1 cellular context compared by ENCODE assay signal in the genomic region with DNA sequence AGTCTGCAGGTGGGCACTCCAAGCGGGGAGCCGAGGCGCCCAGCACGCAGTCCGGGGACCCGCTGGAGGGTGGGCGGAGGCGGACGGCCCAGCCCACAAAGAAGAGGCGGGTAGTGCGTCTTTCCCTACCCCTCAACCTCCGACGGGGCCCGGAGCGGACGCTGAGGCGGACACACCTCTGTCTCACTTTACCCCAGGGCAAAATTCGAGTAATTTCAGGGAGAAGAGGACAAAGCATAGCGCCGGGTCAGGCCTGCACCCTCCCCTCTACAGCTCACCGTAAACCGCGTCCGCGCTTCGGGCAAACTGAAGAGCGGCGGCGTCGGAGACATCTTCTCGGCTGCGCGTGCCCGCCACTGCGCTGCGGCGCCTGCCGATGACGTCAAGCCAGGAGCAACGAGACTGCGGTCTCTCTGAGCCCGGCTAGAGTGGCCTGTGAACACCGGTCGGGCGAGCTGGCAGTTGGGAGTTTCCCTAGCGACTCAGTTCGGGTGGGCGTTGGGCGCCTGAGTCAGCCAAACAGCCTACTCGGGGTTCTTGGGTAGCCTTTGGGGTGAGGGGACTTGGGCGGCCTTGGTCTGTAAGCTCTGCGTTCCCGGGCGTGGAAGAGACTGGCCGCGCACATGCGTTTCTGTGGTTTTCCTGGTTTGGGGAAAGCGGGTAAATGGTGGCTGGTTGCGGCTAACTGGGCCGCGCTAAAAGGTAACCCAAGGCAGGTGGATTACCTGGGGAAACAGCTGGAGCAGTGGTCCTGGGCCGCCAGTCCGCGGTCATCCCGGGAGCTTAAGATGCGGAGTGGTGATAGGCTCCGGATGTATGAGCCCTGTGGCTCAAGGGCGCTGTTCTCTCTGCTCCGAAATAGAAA.
TF ChIP-seq lines count a peak whose summit lies in the region.

A gene with protein sequence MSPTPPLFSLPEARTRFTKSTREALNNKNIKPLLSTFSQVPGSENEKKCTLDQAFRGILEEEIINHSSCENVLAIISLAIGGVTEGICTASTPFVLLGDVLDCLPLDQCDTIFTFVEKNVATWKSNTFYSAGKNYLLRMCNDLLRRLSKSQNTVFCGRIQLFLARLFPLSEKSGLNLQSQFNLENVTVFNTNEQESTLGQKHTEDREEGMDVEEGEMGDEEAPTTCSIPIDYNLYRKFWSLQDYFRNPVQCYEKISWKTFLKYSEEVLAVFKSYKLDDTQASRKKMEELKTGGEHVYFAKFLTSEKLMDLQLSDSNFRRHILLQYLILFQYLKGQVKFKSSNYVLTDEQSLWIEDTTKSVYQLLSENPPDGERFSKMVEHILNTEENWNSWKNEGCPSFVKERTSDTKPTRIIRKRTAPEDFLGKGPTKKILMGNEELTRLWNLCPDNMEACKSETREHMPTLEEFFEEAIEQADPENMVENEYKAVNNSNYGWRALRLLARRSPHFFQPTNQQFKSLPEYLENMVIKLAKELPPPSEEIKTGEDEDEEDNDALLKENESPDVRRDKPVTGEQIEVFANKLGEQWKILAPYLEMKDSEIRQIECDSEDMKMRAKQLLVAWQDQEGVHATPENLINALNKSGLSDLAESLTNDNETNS (minus strand): TSS at position 360 of the 865 bp plus-strand sequence. CDS start 28 bp downstream, at position 332.

TF ChIP-seq in GM12878, 131 proteins besides CTCF, POLR2A, EP300 and RAD21 (continued from another document):
- TF ChIP-seq, protein P1, sequence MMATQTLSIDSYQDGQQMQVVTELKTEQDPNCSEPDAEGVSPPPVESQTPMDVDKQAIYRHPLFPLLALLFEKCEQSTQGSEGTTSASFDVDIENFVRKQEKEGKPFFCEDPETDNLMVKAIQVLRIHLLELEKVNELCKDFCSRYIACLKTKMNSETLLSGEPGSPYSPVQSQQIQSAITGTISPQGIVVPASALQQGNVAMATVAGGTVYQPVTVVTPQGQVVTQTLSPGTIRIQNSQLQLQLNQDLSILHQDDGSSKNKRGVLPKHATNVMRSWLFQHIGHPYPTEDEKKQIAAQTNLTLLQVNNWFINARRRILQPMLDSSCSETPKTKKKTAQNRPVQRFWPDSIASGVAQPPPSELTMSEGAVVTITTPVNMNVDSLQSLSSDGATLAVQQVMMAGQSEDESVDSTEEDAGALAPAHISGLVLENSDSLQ (IDR thresholded peaks at IDR 0.05): peak; percentile 49; the same call in 1 of the 2 replicates
- TF ChIP-seq, protein P2, sequence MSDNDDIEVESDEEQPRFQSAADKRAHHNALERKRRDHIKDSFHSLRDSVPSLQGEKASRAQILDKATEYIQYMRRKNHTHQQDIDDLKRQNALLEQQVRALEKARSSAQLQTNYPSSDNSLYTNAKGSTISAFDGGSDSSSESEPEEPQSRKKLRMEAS (IDR thresholded peaks at IDR 0.05; ENCODE audit: low read depth, low read length): peak; percentile 83
- TF ChIP-seq BHLHE40 (IDR thresholded peaks at IDR 0.05; ENCODE audit: borderline replicate concordance in 1 of 2, low read depth in 2 of 2, low read length in 1 of 2) (peak; percentile 80 to 94), ATF7 (IDR thresholded peaks at IDR 0.05; ENCODE audit: low read depth) (peak; percentile 93), ZSCAN29 (IDR thresholded peaks at IDR 0.05) (no peak), RBBP5 (conservative IDR thresholded peaks at IDR 0.05) (peak; percentile 60; the same call in 1 of the 2 replicates), MYC (IDR thresholded peaks at IDR 0.05; ENCODE audit: insufficient read depth, insufficient read length, insufficient replicate concordance, low read length, severe bottlenecking) (peak; percentile 88), SREBF2 (IDR thresholded peaks at IDR 0.05; ENCODE audit: low read length) (no peak), IRF4 (IDR thresholded peaks at IDR 0.05; ENCODE audit: low read depth, low read length) (no peak), CBX5 (IDR thresholded peaks at IDR 0.05; ENCODE audit: low read depth) (0 out of 2 replicates have a peak, but pooled peaks have one; percentile 46), IKZF1 (conservative IDR thresholded peaks at IDR 0.05) (peak; percentile 99), TCF12 (IDR thresholded peaks at IDR 0.05; ENCODE audit: low read depth, low read length) (peak; percentile 88), CEBPB (IDR thresholded peaks at IDR 0.05; ENCODE audit: borderline replicate concordance in 1 of 2, low read depth in 2 of 2, low read length in 2 of 2) (no peak), NR2C1 (IDR thresholded peaks at IDR 0.05) (0 out of 2 replicates have a peak, but pooled peaks have one; percentile 15), BMI1 (IDR thresholded peaks at IDR 0.05; ENCODE audit: borderline replicate concordance) (peak; percentile 56; the same call in 1 of the 2 replicates), NFIC (IDR thresholded peaks at IDR 0.05; ENCODE audit: low read depth, low read length) (no peak), ASH2L (IDR thresholded peaks at IDR 0.05; ENCODE audit: borderline replicate concordance, low read depth) (peak; percentile 92; the same call in 1 of the 2 replicates), CHD4 (IDR thresholded peaks at IDR 0.05) (no peak), CHD1 (IDR thresholded peaks at IDR 0.05; ENCODE audit: low read depth, low read length) (peak; percentile 41; the same call in 1 of the 2 replicates), SP1 (IDR thresholded peaks at IDR 0.05; ENCODE audit: low read depth, low read length) (peak; percentile 55), SMAD5 (IDR thresholded peaks at IDR 0.05; ENCODE audit: low read depth) (peak; percentile 83; the same call in 1 of the 2 replicates), MEF2A (IDR thresholded peaks at IDR 0.05; ENCODE audit: insufficient read depth, low read depth, low read length) (0 out of 2 replicates have a peak, but pooled peaks have one; percentile 57), POU2F2 (IDR thresholded peaks at IDR 0.05; ENCODE audit: borderline replicate concordance, low read depth, low read length) (peak; percentile 83; the same call in 2 of the 3 replicates), ZZZ3 (IDR thresholded peaks at IDR 0.05; ENCODE audit: control insufficient read depth, insufficient read length, low read depth) (no peak), TARDBP (IDR thresholded peaks at IDR 0.05; ENCODE audit: borderline replicate concordance) (no peak; the same call in 1 of the 2 replicates), KLF5 (IDR thresholded peaks at IDR 0.05; ENCODE audit: partially characterized antibody) (peak; percentile 28), TAF1 (IDR thresholded peaks at IDR 0.05; ENCODE audit: borderline replicate concordance, low read depth, low read length) (peak; percentile 91), ZBTB40 (IDR thresholded peaks at IDR 0.05; ENCODE audit: borderline replicate concordance) (0 out of 2 replicates have a peak, but pooled peaks have one; percentile 20), BACH1 (IDR thresholded peaks at IDR 0.05; ENCODE audit: borderline replicate concordance) (peak; percentile 78), CREM (IDR thresholded peaks at IDR 0.05; ENCODE audit: low read depth) (peak; percentile 100), E4F1 (IDR thresholded peaks at IDR 0.05; ENCODE audit: borderline replicate concordance, partially characterized antibody) (peak; percentile 59), GABPA (IDR thresholded peaks at IDR 0.05; ENCODE audit: low read depth) (0 out of 2 replicates have a peak, but pooled peaks have one; percentile 9)
- TF ChIP-seq, protein P3, sequence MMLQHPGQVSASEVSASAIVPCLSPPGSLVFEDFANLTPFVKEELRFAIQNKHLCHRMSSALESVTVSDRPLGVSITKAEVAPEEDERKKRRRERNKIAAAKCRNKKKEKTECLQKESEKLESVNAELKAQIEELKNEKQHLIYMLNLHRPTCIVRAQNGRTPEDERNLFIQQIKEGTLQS (IDR thresholded peaks at IDR 0.05; ENCODE audit: borderline replicate concordance, extremely low read depth, low read depth, low read length): peak; percentile 80; the same call in 1 of the 2 replicates
- TF ChIP-seq, protein P4, sequence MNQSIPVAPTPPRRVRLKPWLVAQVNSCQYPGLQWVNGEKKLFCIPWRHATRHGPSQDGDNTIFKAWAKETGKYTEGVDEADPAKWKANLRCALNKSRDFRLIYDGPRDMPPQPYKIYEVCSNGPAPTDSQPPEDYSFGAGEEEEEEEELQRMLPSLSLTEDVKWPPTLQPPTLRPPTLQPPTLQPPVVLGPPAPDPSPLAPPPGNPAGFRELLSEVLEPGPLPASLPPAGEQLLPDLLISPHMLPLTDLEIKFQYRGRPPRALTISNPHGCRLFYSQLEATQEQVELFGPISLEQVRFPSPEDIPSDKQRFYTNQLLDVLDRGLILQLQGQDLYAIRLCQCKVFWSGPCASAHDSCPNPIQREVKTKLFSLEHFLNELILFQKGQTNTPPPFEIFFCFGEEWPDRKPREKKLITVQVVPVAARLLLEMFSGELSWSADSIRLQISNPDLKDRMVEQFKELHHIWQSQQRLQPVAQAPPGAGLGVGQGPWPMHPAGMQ (IDR thresholded peaks at IDR 0.05; ENCODE audit: borderline replicate concordance): no peak
- TF ChIP-seq, protein P5, sequence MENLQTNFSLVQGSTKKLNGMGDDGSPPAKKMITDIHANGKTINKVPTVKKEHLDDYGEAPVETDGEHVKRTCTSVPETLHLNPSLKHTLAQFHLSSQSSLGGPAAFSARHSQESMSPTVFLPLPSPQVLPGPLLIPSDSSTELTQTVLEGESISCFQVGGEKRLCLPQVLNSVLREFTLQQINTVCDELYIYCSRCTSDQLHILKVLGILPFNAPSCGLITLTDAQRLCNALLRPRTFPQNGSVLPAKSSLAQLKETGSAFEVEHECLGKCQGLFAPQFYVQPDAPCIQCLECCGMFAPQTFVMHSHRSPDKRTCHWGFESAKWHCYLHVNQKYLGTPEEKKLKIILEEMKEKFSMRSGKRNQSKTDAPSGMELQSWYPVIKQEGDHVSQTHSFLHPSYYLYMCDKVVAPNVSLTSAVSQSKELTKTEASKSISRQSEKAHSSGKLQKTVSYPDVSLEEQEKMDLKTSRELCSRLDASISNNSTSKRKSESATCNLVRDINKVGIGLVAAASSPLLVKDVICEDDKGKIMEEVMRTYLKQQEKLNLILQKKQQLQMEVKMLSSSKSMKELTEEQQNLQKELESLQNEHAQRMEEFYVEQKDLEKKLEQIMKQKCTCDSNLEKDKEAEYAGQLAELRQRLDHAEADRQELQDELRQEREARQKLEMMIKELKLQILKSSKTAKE (IDR thresholded peaks at IDR 0.05; ENCODE audit: low read depth, poor library complexity, severe bottlenecking): peak; percentile 25
- TF ChIP-seq, protein P6, sequence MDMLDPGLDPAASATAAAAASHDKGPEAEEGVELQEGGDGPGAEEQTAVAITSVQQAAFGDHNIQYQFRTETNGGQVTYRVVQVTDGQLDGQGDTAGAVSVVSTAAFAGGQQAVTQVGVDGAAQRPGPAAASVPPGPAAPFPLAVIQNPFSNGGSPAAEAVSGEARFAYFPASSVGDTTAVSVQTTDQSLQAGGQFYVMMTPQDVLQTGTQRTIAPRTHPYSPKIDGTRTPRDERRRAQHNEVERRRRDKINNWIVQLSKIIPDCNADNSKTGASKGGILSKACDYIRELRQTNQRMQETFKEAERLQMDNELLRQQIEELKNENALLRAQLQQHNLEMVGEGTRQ (IDR thresholded peaks at IDR 0.05; ENCODE audit: borderline replicate concordance, low read depth, low read length): no peak
- TF ChIP-seq, protein P7, sequence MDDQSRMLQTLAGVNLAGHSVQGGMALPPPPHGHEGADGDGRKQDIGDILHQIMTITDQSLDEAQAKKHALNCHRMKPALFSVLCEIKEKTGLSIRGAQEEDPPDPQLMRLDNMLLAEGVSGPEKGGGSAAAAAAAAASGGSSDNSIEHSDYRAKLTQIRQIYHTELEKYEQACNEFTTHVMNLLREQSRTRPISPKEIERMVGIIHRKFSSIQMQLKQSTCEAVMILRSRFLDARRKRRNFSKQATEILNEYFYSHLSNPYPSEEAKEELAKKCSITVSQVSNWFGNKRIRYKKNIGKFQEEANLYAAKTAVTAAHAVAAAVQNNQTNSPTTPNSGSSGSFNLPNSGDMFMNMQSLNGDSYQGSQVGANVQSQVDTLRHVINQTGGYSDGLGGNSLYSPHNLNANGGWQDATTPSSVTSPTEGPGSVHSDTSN (IDR thresholded peaks at IDR 0.05; ENCODE audit: insufficient replicate concordance, low read depth, low read length): peak; percentile 43
